In genomic region chr16:86231996-86232350, GRCh38 we compare ENCODE assay signal across 24 cellular contexts.
"Had no signal": no experiment of that assay in that cellular context is flagged by ENCODE, and none has a peak within 500 bp of the region (broad histone marks: within the 10 kb centered on the region; RNA-seq: fewer than 3 reads in every experiment).

No MANE protein-coding gene starts in this region.

- H3K9me3 ChIP-seq: Peyer's patch had no signal

- DNase-seq: activated B cell treated with CpG ODN at 0.5 μM for 24 hours; activated CD4-positive, alpha-beta memory T cell treated with anti-CD3 and anti-CD28 coated beads for 36 hours; activated CD4-positive, alpha-beta T cell treated with anti-CD3 and anti-CD28 coated beads for 1 hour; activated CD4-positive, alpha-beta T cell treated with anti-CD3 and anti-CD28 coated beads, Interleukin-2, amount 10 ng/mL, durations not matched to agents 24 days and 14 days; activated gamma-delta T cell treated with Interleukin-2 at 50 U/mL for 16 hours; activated naive CD4-positive, alpha-beta T cell treated with anti-CD3 and anti-CD28 coated beads, Interleukin-2, amount 10 ng/mL, durations not matched to agents 7 days and 5 days; activated naive CD8-positive, alpha-beta T cell treated with anti-CD3 and anti-CD28 coated beads for 36 hours; activated T-cell treated with anti-CD3 and anti-CD28 coated beads, Interleukin-2, amount 50 U/mL, for 72 hours; brain microvascular endothelial cell; MV-4-11; NCI-H1105; NCI-H1436; NCI-H1694 treated with DMSO at 0.1 percent for 48 hours; NCI-H2029 treated with DMSO at 0.1 percent for 48 hours; NCI-H446; NCI-H524; SHP77 treated with DMSO at 0.1 percent for 48 hours; T-helper 17 cell; T-helper 9 cell had no signal

- H3K27ac ChIP-seq: brain microvascular endothelial cell, cardiac muscle cell, KMS-11, RWPE1 had no signal

- FAIRE-seq: TTC549 had no signal

- H3K4me1 ChIP-seq: Peyer's patch had no signal

- H3K4me2 ChIP-seq: KMS-11 had no signal

- ATAC-seq: activated T-cell treated with anti-CD3 and anti-CD28 coated beads, Interleukin-2, amount 50 U/mL, for 72 hours; T-helper 17 cell had no signal

- H3K36me3 ChIP-seq: brain microvascular endothelial cell, cardiac muscle cell, Peyer's patch had no signal

- H3K27me3 ChIP-seq: cardiac muscle cell, Peyer's patch had no signal

- H3K4me3 ChIP-seq: cardiac muscle cell, Peyer's patch had no signal

- H3K9ac ChIP-seq: KMS-11 had no signal
